2 cellular contexts compared by ENCODE assay signal in the genomic region with DNA sequence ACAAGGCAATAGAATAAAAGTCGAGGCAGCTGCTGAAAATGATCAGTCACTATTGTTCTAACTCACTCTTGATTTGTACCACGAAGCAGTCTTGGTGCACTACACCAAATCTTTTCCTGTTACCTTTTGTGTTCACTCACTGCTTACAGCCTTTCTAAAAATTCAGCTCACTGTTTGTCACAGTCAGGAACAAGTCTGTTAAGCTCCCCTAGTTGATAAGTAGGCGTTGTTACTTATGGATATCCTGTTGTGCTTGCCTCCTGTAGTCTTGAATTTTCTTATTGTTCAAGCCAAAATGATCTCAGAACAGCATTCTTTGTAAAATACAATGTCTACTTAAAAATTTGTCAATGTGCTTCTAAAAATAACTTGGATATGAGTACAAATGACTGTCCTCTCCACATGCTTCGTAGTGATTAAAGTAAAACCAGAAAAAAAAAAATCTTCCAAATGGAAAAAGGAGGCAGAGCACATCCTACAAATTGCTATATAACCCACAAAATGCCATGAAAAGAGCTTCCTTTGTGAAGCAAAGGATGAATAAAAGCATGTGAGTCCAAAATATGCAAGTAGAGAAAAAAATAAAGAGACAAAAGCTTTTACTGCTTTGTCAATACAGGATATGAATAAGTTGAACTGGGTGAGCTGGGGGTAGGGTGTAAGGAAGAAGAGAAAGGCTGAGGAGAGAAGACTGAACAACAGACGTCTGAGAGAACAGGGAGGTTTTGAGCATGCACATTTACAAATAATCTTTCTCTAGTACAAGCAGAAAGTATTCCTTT.
TF ChIP-seq lines count a peak whose summit lies in the region.

No MANE protein-coding gene starts in this region.

TF ChIP-seq in SK-N-SH, 30 proteins besides CTCF, POLR2A, EP300 and RAD21 (continued from another document):
- TF ChIP-seq TCF12 (IDR thresholded peaks at IDR 0.05) (no peak), FOXJ3 (CRISPR knock-in tag; IDR thresholded peaks at IDR 0.05) (no peak), SMC3 (IDR thresholded peaks at IDR 0.05; ENCODE audit: low read depth, low read length) (no peak), FOXM1 (IDR thresholded peaks at IDR 0.05; ENCODE audit: low read depth) (no peak), GABPA (IDR thresholded peaks at IDR 0.05; ENCODE audit: low read depth) (no peak), POLR2AphosphoS5 (IDR thresholded peaks at IDR 0.05; ENCODE audit: low read depth, low read length) (no peak), NFIC (IDR thresholded peaks at IDR 0.05; ENCODE audit: borderline replicate concordance) (no peak), NRF1 (IDR thresholded peaks at IDR 0.05; ENCODE audit: low read depth, low read length) (no peak), REST (IDR thresholded peaks at IDR 0.05; ENCODE audit: low read depth, low read length) (no peak), MXI1 (IDR thresholded peaks at IDR 0.05; ENCODE audit: low read depth, low read length) (no peak)
- TF ChIP-seq, protein P1, sequence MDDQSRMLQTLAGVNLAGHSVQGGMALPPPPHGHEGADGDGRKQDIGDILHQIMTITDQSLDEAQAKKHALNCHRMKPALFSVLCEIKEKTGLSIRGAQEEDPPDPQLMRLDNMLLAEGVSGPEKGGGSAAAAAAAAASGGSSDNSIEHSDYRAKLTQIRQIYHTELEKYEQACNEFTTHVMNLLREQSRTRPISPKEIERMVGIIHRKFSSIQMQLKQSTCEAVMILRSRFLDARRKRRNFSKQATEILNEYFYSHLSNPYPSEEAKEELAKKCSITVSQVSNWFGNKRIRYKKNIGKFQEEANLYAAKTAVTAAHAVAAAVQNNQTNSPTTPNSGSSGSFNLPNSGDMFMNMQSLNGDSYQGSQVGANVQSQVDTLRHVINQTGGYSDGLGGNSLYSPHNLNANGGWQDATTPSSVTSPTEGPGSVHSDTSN (IDR thresholded peaks at IDR 0.05): no peak
TF ChIP-seq in SK-N-SH: peak in this region for 0.

TF ChIP-seq in SK-N-SH treated with all-trans-retinoic acid at 6 μM for 48 hours, 23 proteins besides CTCF, POLR2A, EP300 and RAD21 (continued from another document):
- TF ChIP-seq CSRNP3 (CRISPR knock-in tag; IDR thresholded peaks at IDR 0.05) (no peak), ZNF565 (CRISPR knock-in tag; conservative IDR thresholded peaks at IDR 0.05; ENCODE audit: low read depth) (no peak)
